Comparison of ENCODE assay signal across 8 cellular contexts in genomic region chr2:132669854-132670103, GRCh38. TPM values are rescaled to one million over a fixed set of nuclear protein-coding genes. Genes with fewer than 3 reads are reported as not detected.
DNase-seq lines count a peak whose midpoint lies in the region; ATAC-seq and TF ChIP-seq lines count a peak whose summit lies in the region.

No MANE protein-coding gene starts in this region.

- H3K4me3 Mint-ChIP-seq in neural crest cell, result peak overlapping the region; percentile 93

- H3K27ac ChIP-seq in BLaER1, result no peak overlapping the region
- no peak overlapping the region for H3K27ac ChIP-seq in esophagus squamous epithelium

- H3K4me3 ChIP-seq in BLaER1 (peak overlapping the region; percentile 68), esophagus squamous epithelium (peak overlapping the region; percentile 33 to 66 (median 48))

- no peak overlapping the region for H3K27ac Mint-ChIP-seq in neural crest cell (ENCODE audit: unreplicated experiment)

- no peak for ATAC-seq in HG03571 (IDR thresholded peaks at IDR 0.05; ENCODE audit: unreplicated experiment)

- H3K4me1 Mint-ChIP-seq in neural crest cell, result peaks cover 32% of the 10 kb centered on the region

- H3K4me1 ChIP-seq in BLaER1 (peaks cover 22% of the 10 kb centered on the region), esophagus squamous epithelium (peaks cover 22 to 36% (median 27%) of the 10 kb centered on the region in 3 donors)

- 0% methylated on average over 5 of the region's 24 CpGs; no CpG with 5 or more reads in 1 of the 2 donors for WGBS in esophagus squamous epithelium, 2 donors

- no peaks in the 10 kb centered on the region for H3K9me3 Mint-ChIP-seq in neural crest cell

- H3K27me3 ChIP-seq in BLaER1 (peaks cover 54% of the 10 kb centered on the region), esophagus squamous epithelium (peaks cover 4 to 50% (median 10%) of the 10 kb centered on the region in 4 donors)

- peak overlapping the region; percentile 97 for H3K4me2 ChIP-seq in BLaER1

- no peak overlapping the region for H3K9ac ChIP-seq in BLaER1

- peaks cover 27% of the 10 kb centered on the region for H3K27me3 Mint-ChIP-seq in neural crest cell (ENCODE audit: low read depth)

- peaks cover 31% of the 10 kb centered on the region for H4K20me1 ChIP-seq in BLaER1

- H3K36me3 ChIP-seq in BLaER1 (no peaks in the 10 kb centered on the region), esophagus squamous epithelium (no peaks in the 10 kb centered on the region)

- DNase-seq in NCI-H748 (lab: John Stamatoyannopoulos, UW; ENCODE audit: unreplicated experiment), result peak; percentile 74
- DNase-seq in esophagus squamous epithelium (lab: John Stamatoyannopoulos, UW), result no peak
- DNase-seq in neural crest cell (ENCODE audit: low read depth, low spot score), result peak; percentile 12
- no peak for DNase-seq in inferior parietal cortex (ENCODE audit: extremely low spot score)
- no peak for DNase-seq in NAMALWA (ENCODE audit: low spot score)
- DNase-seq in OCI-M1 (lab: John Stamatoyannopoulos, UW), result no peak

- TF ChIP-seq CTCF in esophagus squamous epithelium (IDR thresholded peaks at IDR 0.05) (no peak), neural crest cell (conservative IDR thresholded peaks at IDR 0.05) (no peak)

- no peaks in the 10 kb centered on the region for H3K36me3 Mint-ChIP-seq in neural crest cell (ENCODE audit: low read depth)

- no peak for TF ChIP-seq POLR2A in esophagus squamous epithelium (IDR thresholded peaks at IDR 0.05)

- H3K9me3 ChIP-seq in BLaER1 (peaks cover 11% of the 10 kb centered on the region; the same call in 1 of the 2 replicates), esophagus squamous epithelium (no peaks in the 10 kb centered on the region)

- intact Hi-C loops in esophagus squamous epithelium (cut with DNase I), result no loop called here

RNA-seq across cellular contexts. Expression of gene LYPD1, which starts 0.2 kb away (rescaled TPM):
- 1 to 10 TPM in 2 of 4 donors, under 1 TPM in 2; 0.15 to 6.1 (median 1.6) TPM for total RNA-seq in esophagus squamous epithelium
- 15.1 and 17.4 TPM in 2 replicates for total RNA-seq in neural crest cell

Comparison
In these comparisons a context has a peak if more than half of its experiments do, and no peak if none do; other contexts are left out.
1. DNase-seq: peak in NCI-H748 (single experiment) and neural crest cell (single experiment); none in esophagus squamous epithelium (single experiment), inferior parietal cortex (single experiment), NAMALWA (single experiment) and OCI-M1 (single experiment).